Comparison of ENCODE assay signal across 1 cellular context in the genomic region with DNA sequence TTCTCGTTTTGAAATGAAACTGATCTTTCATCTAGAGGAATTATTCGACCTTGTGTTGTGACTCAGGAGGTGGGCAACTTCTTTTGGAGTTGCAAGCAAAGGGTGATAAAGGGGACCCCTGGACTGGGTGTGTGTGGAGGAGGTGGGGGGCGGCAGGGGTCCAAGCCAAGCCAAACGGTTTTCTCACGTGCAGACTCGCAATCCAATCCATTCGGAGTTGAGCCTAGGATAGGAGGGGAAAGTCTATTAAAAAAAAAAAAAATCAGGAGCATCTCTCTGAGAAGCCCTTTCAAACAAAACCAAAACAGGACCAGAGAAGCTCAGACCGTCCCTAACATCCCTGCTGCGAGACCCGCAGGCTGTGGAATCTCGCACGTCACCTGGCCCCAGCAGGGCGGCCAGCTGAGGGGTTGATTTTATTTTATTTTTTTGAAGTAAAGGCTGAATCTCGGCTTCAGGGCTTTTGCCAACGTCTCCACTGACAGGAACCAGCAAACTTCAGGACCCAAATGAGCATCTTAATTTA.
TF ChIP-seq lines count a peak whose summit lies in the region.

No MANE protein-coding gene starts in this region.

TF ChIP-seq in K562, 482 proteins besides CTCF, POLR2A, EP300 and RAD21 (continued from another document):
- TF ChIP-seq, protein P1, sequence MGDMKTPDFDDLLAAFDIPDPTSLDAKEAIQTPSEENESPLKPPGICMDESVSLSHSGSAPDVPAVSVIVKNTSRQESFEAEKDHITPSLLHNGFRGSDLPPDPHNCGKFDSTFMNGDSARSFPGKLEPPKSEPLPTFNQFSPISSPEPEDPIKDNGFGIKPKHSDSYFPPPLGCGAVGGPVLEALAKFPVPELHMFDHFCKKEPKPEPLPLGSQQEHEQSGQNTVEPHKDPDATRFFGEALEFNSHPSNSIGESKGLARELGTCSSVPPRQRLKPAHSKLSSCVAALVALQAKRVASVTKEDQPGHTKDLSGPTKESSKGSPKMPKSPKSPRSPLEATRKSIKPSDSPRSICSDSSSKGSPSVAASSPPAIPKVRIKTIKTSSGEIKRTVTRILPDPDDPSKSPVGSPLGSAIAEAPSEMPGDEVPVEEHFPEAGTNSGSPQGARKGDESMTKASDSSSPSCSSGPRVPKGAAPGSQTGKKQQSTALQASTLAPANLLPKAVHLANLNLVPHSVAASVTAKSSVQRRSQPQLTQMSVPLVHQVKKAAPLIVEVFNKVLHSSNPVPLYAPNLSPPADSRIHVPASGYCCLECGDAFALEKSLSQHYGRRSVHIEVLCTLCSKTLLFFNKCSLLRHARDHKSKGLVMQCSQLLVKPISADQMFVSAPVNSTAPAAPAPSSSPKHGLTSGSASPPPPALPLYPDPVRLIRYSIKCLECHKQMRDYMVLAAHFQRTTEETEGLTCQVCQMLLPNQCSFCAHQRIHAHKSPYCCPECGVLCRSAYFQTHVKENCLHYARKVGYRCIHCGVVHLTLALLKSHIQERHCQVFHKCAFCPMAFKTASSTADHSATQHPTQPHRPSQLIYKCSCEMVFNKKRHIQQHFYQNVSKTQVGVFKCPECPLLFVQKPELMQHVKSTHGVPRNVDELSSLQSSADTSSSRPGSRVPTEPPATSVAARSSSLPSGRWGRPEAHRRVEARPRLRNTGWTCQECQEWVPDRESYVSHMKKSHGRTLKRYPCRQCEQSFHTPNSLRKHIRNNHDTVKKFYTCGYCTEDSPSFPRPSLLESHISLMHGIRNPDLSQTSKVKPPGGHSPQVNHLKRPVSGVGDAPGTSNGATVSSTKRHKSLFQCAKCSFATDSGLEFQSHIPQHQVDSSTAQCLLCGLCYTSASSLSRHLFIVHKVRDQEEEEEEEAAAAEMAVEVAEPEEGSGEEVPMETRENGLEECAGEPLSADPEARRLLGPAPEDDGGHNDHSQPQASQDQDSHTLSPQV (IDR thresholded peaks at IDR 0.05), result 0 out of 2 replicates have a peak, but pooled peaks have one; percentile 11
- TF ChIP-seq ZNF696 (CRISPR knock-in tag; conservative IDR thresholded peaks at IDR 0.05) (no peak), EP400 (IDR thresholded peaks at IDR 0.05) (peak; percentile 31; the same call in 1 of the 2 replicates), SIN3A (IDR thresholded peaks at IDR 0.05; ENCODE audit: borderline replicate concordance in 2 of 2, control insufficient read depth in 1 of 2, low read depth in 2 of 2, low read length in 2 of 2) (peak; percentile 20 to 31; a peak in 1 of 4 replicates), MIER1 (IDR thresholded peaks at IDR 0.05; ENCODE audit: low read depth) (peak; percentile 63; the same call in 1 of the 2 replicates), POLR2AphosphoS5 (IDR thresholded peaks at IDR 0.05; ENCODE audit: control insufficient read depth, insufficient read depth, low read depth, low read length) (no peak), ZNF445 (CRISPR knock-in tag; IDR thresholded peaks at IDR 0.05; ENCODE audit: low read depth) (no peak), MNT (conservative IDR thresholded peaks at IDR 0.05) (no peak; a peak in 1 of 4 replicates), ZNF146 (CRISPR knock-in tag; IDR thresholded peaks at IDR 0.05; ENCODE audit: unreplicated experiment) (no peak), PRPF4 (IDR thresholded peaks at IDR 0.05; ENCODE audit: insufficient read depth, low read depth, low read length, poor library complexity, severe bottlenecking) (no peak), TRIM28 (IDR thresholded peaks at IDR 0.05) (no peak), PHF8 (IDR thresholded peaks at IDR 0.05; ENCODE audit: borderline replicate concordance, low read length) (no peak), NFE2L1 (tag; IDR thresholded peaks at IDR 0.05; ENCODE audit: borderline replicate concordance, low read depth) (no peak), NCOA2 (IDR thresholded peaks at IDR 0.05; ENCODE audit: partially characterized antibody in 2 of 2) (no peak), KHSRP (IDR thresholded peaks at IDR 0.05) (no peak), ESRRB (CRISPR knock-in tag; IDR thresholded peaks at IDR 0.05; ENCODE audit: borderline replicate concordance) (no peak), SRSF9 (IDR thresholded peaks at IDR 0.05; ENCODE audit: borderline replicate concordance, low read depth, low read length) (no peak), BACH1 (tag; IDR thresholded peaks at IDR 0.05) (no peak), MLLT1 (IDR thresholded peaks at IDR 0.05) (0 out of 4 replicates have a peak, but pooled peaks of 1 of the 2 experiments have one; percentile 10), ZNF512 (tag; IDR thresholded peaks at IDR 0.05) (no peak), ZNF609 (CRISPR knock-in tag; IDR thresholded peaks at IDR 0.05; ENCODE audit: borderline replicate concordance) (no peak), XRCC5 (IDR thresholded peaks at IDR 0.05; ENCODE audit: low read depth, low read length) (no peak), CBFA2T3 (IDR thresholded peaks at IDR 0.05) (no peak), ELK1 (CRISPR knock-in tag; IDR thresholded peaks at IDR 0.05) (no peak), ELF2 (CRISPR knock-in tag; IDR thresholded peaks at IDR 0.05) (no peak), CTBP1 (IDR thresholded peaks at IDR 0.05; ENCODE audit: borderline replicate concordance) (no peak), ZNF253 (CRISPR knock-in tag; conservative IDR thresholded peaks at IDR 0.05) (no peak), ZKSCAN3 (CRISPR knock-in tag; IDR thresholded peaks at IDR 0.05) (no peak), CEBPG (CRISPR knock-in tag; IDR thresholded peaks at IDR 0.05) (no peak), CEBPG (tag; conservative IDR thresholded peaks at IDR 0.05 in 1 of 2, IDR thresholded peaks at IDR 0.05 in 1 of 2) (no peak), ZNF239 (CRISPR knock-in tag; IDR thresholded peaks at IDR 0.05) (no peak)
- TF ChIP-seq, protein P2, sequence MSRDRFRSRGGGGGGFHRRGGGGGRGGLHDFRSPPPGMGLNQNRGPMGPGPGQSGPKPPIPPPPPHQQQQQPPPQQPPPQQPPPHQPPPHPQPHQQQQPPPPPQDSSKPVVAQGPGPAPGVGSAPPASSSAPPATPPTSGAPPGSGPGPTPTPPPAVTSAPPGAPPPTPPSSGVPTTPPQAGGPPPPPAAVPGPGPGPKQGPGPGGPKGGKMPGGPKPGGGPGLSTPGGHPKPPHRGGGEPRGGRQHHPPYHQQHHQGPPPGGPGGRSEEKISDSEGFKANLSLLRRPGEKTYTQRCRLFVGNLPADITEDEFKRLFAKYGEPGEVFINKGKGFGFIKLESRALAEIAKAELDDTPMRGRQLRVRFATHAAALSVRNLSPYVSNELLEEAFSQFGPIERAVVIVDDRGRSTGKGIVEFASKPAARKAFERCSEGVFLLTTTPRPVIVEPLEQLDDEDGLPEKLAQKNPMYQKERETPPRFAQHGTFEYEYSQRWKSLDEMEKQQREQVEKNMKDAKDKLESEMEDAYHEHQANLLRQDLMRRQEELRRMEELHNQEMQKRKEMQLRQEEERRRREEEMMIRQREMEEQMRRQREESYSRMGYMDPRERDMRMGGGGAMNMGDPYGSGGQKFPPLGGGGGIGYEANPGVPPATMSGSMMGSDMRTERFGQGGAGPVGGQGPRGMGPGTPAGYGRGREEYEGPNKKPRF (IDR thresholded peaks at IDR 0.05; ENCODE audit: low read depth, low read length), result no peak
- TF ChIP-seq, protein P3, sequence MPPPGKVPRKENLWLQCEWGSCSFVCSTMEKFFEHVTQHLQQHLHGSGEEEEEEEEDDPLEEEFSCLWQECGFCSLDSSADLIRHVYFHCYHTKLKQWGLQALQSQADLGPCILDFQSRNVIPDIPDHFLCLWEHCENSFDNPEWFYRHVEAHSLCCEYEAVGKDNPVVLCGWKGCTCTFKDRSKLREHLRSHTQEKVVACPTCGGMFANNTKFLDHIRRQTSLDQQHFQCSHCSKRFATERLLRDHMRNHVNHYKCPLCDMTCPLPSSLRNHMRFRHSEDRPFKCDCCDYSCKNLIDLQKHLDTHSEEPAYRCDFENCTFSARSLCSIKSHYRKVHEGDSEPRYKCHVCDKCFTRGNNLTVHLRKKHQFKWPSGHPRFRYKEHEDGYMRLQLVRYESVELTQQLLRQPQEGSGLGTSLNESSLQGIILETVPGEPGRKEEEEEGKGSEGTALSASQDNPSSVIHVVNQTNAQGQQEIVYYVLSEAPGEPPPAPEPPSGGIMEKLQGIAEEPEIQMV (tag; conservative IDR thresholded peaks at IDR 0.05; ENCODE audit: low read depth), result no peak
